In the genomic region with DNA sequence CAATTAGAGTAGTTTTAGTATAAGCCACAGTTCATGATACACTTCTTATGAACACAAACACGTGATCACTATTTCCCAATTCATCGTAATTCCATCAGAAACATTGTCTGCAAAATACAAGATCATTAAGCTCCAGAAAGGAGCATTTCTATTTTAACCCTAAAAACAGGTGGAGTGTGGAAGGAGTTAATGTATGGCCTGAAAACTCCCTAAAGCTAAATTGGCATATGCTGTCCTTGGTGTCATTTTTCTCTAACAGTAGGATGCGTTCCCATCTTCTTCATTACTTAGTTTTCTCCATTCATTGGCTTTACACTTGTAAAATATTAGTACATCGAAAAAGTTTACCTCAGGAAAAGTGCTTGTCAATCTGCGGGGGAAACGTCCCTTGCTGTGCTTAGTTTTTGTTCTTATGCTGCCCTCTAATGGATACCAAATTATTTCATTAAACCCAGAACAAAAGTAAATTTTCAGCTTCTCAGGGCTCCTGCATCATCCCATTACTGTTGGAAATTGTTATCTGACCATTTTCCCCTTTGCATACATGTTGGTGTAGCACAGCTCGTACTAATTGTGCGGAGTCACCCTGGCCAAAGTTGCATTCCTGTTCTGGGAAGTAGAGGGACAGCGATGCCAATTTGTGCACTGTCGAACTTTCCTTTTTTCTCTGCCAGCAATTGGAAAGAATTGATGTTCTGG, we compare ENCODE assay signal across 8 cellular contexts.
DNase-seq lines count a peak whose midpoint lies in the region; ATAC-seq lines count a peak whose summit lies in the region.

No MANE protein-coding gene starts in this region.

- H3K4me3 ChIP-seq in CD4-positive, alpha-beta memory T cell (ENCODE audit: low read length in 2 of 2) = no peak overlapping the region

- H3K27me3 Mint-ChIP-seq in CD4-positive, alpha-beta memory T cell = no peaks in the 10 kb centered on the region
- no peaks in the 10 kb centered on the region for H3K27me3 Mint-ChIP-seq in activated naive CD8-positive, alpha-beta T cell treated with anti-CD3 and anti-CD28 coated beads, Interleukin-2, amount 50 U/mL, for 24 hours

- no peak overlapping the region for H3K27ac ChIP-seq in CD4-positive, alpha-beta memory T cell (ENCODE audit: low read depth, low read length)

- POLR2A ChIA-PET in CD4-positive, alpha-beta memory T cell (lab: Charles Lee; ENCODE audit: partially characterized antibody) = interaction anchor here (2.6 kb wide), 1 partner anchor 255 kb away, joined by 19 read pairs; no protein-coding TSS in a partner anchor

- CTCF ChIA-PET in CD4-positive, alpha-beta memory T cell (lab: Charles Lee; ENCODE audit: partially characterized antibody) = interaction anchor here (0.6 to 5.3 kb wide), 28 partner anchors 9 to 1221 kb away, joined by 3 to 74 read pairs (median 4); a partner anchor contains a TSS

- H3K36me3 ChIP-seq in CD4-positive, alpha-beta memory T cell (ENCODE audit: insufficient read depth, low read length) = no peaks in the 10 kb centered on the region

- H3K9me3 ChIP-seq in CD4-positive, alpha-beta memory T cell (ENCODE audit: control insufficient read depth in 1 of 2, low read length in 2 of 2) = no peaks in the 10 kb centered on the region

- no peak overlapping the region for H3K4me3 Mint-ChIP-seq in CD4-positive, alpha-beta memory T cell
- H3K4me3 Mint-ChIP-seq in activated naive CD8-positive, alpha-beta T cell treated with anti-CD3 and anti-CD28 coated beads, Interleukin-2, amount 50 U/mL, for 24 hours = no peak overlapping the region

- ATAC-seq in GM18511 (IDR thresholded peaks at IDR 0.05; ENCODE audit: unreplicated experiment) (peak; percentile 73), HG02973 (IDR thresholded peaks at IDR 0.05; ENCODE audit: unreplicated experiment) (peak; percentile 77), left ventricle myocardium superior (peak; percentile 52)
- peak; percentile 54 for ATAC-seq in activated naive CD8-positive, alpha-beta T cell treated with anti-CD3 and anti-CD28 coated beads, Interleukin-2, amount 50 U/mL, for 24 hours

- H3K27me3 ChIP-seq in CD4-positive, alpha-beta memory T cell (ENCODE audit: insufficient read depth, low read length) = no peaks in the 10 kb centered on the region

- no peaks in the 10 kb centered on the region for H3K4me1 ChIP-seq in CD4-positive, alpha-beta memory T cell (ENCODE audit: insufficient read depth, low read length)

- H3K4me1 Mint-ChIP-seq in CD4-positive, alpha-beta memory T cell = peaks cover 0 to 2% (median under 1%) of the 10 kb centered on the region in 4 donors
- H3K4me1 Mint-ChIP-seq in activated naive CD8-positive, alpha-beta T cell treated with anti-CD3 and anti-CD28 coated beads, Interleukin-2, amount 50 U/mL, for 24 hours = peaks cover 4% of the 10 kb centered on the region

- peak overlapping the region in 1 of 7 donors; percentile 2 for H3K27ac Mint-ChIP-seq in CD4-positive, alpha-beta memory T cell
- H3K27ac Mint-ChIP-seq in activated naive CD8-positive, alpha-beta T cell treated with anti-CD3 and anti-CD28 coated beads, Interleukin-2, amount 50 U/mL, for 24 hours = no peak overlapping the region

- no peaks in the 10 kb centered on the region for H3K9me3 Mint-ChIP-seq in CD4-positive, alpha-beta memory T cell
- H3K9me3 Mint-ChIP-seq in activated naive CD8-positive, alpha-beta T cell treated with anti-CD3 and anti-CD28 coated beads, Interleukin-2, amount 50 U/mL, for 24 hours = no peaks in the 10 kb centered on the region

- peaks cover 0 to 6% of the 10 kb centered on the region in 2 donors for H3K36me3 Mint-ChIP-seq in CD4-positive, alpha-beta memory T cell
- peaks cover 4% of the 10 kb centered on the region for H3K36me3 Mint-ChIP-seq in activated naive CD8-positive, alpha-beta T cell treated with anti-CD3 and anti-CD28 coated beads, Interleukin-2, amount 50 U/mL, for 24 hours (ENCODE audit: low read depth)

- DNase-seq in CD4-positive, alpha-beta memory T cell = peak; percentile 31 to 48 (median 37)
- DNase-seq in NCI-H446 (lab: John Stamatoyannopoulos, UW) (peak; percentile 24 to 58), left ventricle myocardium superior (no peak), cortex of kidney (lab: John Stamatoyannopoulos, UW) (no peak)
- DNase-seq in activated naive CD8-positive, alpha-beta T cell treated with anti-CD3 and anti-CD28 coated beads, Interleukin-2, amount 50 U/mL, for 24 hours = no peak
- DNase-seq in stimulated activated CD4-positive, alpha-beta T cell treated with anti-CD3 and anti-CD28 coated beads, Interleukin-4, amount 100 ng/mL, for 4 hours = peak; percentile 3

- intact Hi-C loops in CD4-positive, alpha-beta memory T cell (cut with micrococcal nuclease) = loop anchor here (1.0 to 10.0 kb wide), 5 partner anchors 185 to 1220 kb away; no protein-coding TSS in a partner anchor
- intact Hi-C loops in left ventricle myocardium superior (cut with micrococcal nuclease) = no loop called here

Comparison
In these comparisons a context has a peak if more than half of its experiments do, and no peak if none do; other contexts are left out.
1. DNase-seq: peak in CD4-positive, alpha-beta memory T cell (5 of 5), NCI-H446 (2 of 2) and stimulated activated CD4-positive, alpha-beta T cell treated with anti-CD3 and anti-CD28 coated beads, Interleukin-4, amount 100 ng/mL, for 4 hours (2 of 2); none in activated naive CD8-positive, alpha-beta T cell treated with anti-CD3 and anti-CD28 coated beads, Interleukin-2, amount 50 U/mL, for 24 hours (single experiment), left ventricle myocardium superior (single experiment) and cortex of kidney (single experiment).
2. Peak in every context shown above with its lines, with median percentiles within 50 percentile points of each other: ATAC-seq.